ENCODE assay signal across 20 cellular contexts in the genomic region with DNA sequence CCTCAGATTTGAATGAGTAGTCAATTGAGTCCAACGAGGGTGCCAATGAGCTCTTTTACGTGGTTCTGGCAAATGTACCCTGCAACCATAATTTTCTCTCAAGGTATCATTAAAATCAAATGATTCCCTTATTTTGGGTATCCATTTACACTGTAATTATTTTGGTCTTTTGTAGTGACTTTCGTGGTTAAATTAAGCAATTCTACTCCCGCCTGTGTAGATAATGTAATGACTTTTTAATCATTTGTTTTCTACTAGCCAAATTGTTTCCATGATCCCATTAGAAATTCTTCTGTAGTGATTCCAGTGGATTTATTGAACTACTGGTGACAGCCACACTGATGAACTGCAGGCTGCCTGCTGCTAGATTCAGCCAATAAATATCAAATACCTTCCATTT.
"Had no signal": no experiment of that assay in that cellular context is flagged by ENCODE, and none has a peak within 500 bp of the region (broad histone marks: within the 10 kb centered on the region; RNA-seq: fewer than 3 reads in every experiment).

No MANE protein-coding gene starts in this region.

- H3K4me2 ChIP-seq: neural progenitor cell had no signal

- H3K4me1 ChIP-seq: esophagus muscularis mucosa, gastroesophageal sphincter, left ventricle myocardium inferior, lower lobe of right lung, right atrium auricular region, suprapubic skin, thyroid gland had no signal

- H3K9me3 ChIP-seq: lower lobe of right lung, ovary, suprapubic skin, thyroid gland had no signal

- H3K36me3 ChIP-seq: esophagus muscularis mucosa, gastroesophageal sphincter, left ventricle myocardium inferior, lower lobe of right lung, neural progenitor cell, ovary, right atrium auricular region, suprapubic skin, thyroid gland had no signal

- H3K27me3 ChIP-seq: neural progenitor cell, ovary, right atrium auricular region, suprapubic skin, thyroid gland had no signal

- H3K27ac ChIP-seq: esophagus muscularis mucosa, gastroesophageal sphincter, left ventricle myocardium inferior, lower lobe of right lung, neural progenitor cell, ovary, right atrium auricular region, suprapubic skin, thyroid gland had no signal

- H3K4me3 ChIP-seq: esophagus muscularis mucosa, gastroesophageal sphincter, left ventricle myocardium inferior, lower lobe of right lung, neural progenitor cell, ovary, right atrium auricular region, suprapubic skin, thyroid gland had no signal

- ATAC-seq: gastroesophageal sphincter; left cardiac atrium; lower lobe of right lung; natural killer cell; stimulated activated effector memory CD8-positive, alpha-beta T cell treated with anti-CD3 and anti-CD28 coated beads, Interleukin-12 subunit alpha, Interleukin-12 subunit beta, amount 100 ng/mL, for 72 hours; stimulated activated naive CD8-positive, alpha-beta T cell treated with anti-CD3 and anti-CD28 coated beads, Interleukin-15, Interleukin-2, amounts not matched to agents 100 U/mL and 50 U/mL, for 24 hours had no signal

- H3K9ac ChIP-seq: neural progenitor cell had no signal

- H2AFZ ChIP-seq: neural progenitor cell had no signal

- DNase-seq: effector memory CD4-positive, alpha-beta T cell; foreskin fibroblast; kidney; left cardiac atrium; left ventricle myocardium inferior; lower lobe of right lung; natural killer cell; nucleus accumbens; ovary; small intestine; stimulated activated CD4-positive, alpha-beta T cell treated with anti-CD3 and anti-CD28 coated beads, Interleukin-12 subunit alpha, Interleukin-12 subunit beta, amount 100 ng/mL, for 4 hours; stimulated activated CD8-positive, alpha-beta memory T cell treated with anti-CD3 and anti-CD28 coated beads, Interleukin-4, amount 100 ng/mL, for 48 hours; stimulated activated naive CD8-positive, alpha-beta T cell treated with anti-CD3 and anti-CD28 coated beads, Interleukin-15, Interleukin-2, amounts not matched to agents 100 U/mL and 50 U/mL, for 24 hours; thyroid gland had no signal
